ENCODE assay signal across 8 cellular contexts in genomic region chr1:12539705-12540579, GRCh38.
A peak's percentile ranks its signal among the peaks of the same experiment; 100 is the strongest.
DNase-seq lines count a peak whose midpoint lies in the region; ATAC-seq and TF ChIP-seq lines count a peak whose summit lies in the region.

No MANE protein-coding gene starts in this region.

- TF ChIP-seq CTCF in esophagus muscularis mucosa (IDR thresholded peaks at IDR 0.05) (peak in 2 of 3 experiments; percentile 23 to 37), transverse colon (IDR thresholded peaks at IDR 0.05) (no peak), MM.1S (IDR thresholded peaks at IDR 0.05; ENCODE audit: low read length) (no peak)

- no peak overlapping the region for H2AFZ ChIP-seq in MM.1S (ENCODE audit: low read length)

- no peak overlapping the region for H3K4me2 ChIP-seq in MM.1S (ENCODE audit: low read depth, low read length)

- H3K27ac ChIP-seq in esophagus muscularis mucosa (replicated peaks in 1 of 4) (peak overlapping the region; percentile 84 to 90 (median 88)), transverse colon (peak overlapping the region; percentile 72 to 88 (median 74)), MM.1S (ENCODE audit: low read length) (no peak overlapping the region)

- H3K36me3 ChIP-seq in esophagus muscularis mucosa (no peaks in the 10 kb centered on the region), transverse colon (no peaks in the 10 kb centered on the region), MM.1S (replicated peaks; ENCODE audit: insufficient read depth, low read length) (no peaks in the 10 kb centered on the region)

- H3F3A ChIP-seq in MM.1S (ENCODE audit: insufficient read depth, low read length), result no peaks in the 10 kb centered on the region

- TF ChIP-seq EP300 in esophagus muscularis mucosa (IDR thresholded peaks at IDR 0.05) (peak; percentile 92), transverse colon (IDR thresholded peaks at IDR 0.05; ENCODE audit: low read depth) (peak; percentile 64)

- H3K4me3 ChIP-seq in esophagus muscularis mucosa (peak overlapping the region; percentile 19 to 32 (median 26)), transverse colon (no peak overlapping the region), MM.1S (ENCODE audit: low read length) (no peak overlapping the region)

- no peaks in the 10 kb centered on the region for H3K27me3 ChIP-seq in esophagus muscularis mucosa
- no peaks in the 10 kb centered on the region for H3K27me3 ChIP-seq in transverse colon
- 0 out of 2 replicates have a peak, but pooled peaks cover 3% of the 10 kb centered on the region for H3K27me3 ChIP-seq in MM.1S (replicated peaks; ENCODE audit: insufficient read depth, low read length)

- in situ Hi-C loops in transverse colon (cut with MboI; ENCODE audit: low pct_ligation_motif_present in 1 of 4, low pct_unique_long_range_greater_than_20kb in 1 of 4, low sequenced_read_pairs in 3 of 4), result no loop called here

- ATAC-seq in HG03565 (IDR thresholded peaks at IDR 0.05; ENCODE audit: unreplicated experiment) (no peak), HG03039 (IDR thresholded peaks at IDR 0.05; ENCODE audit: unreplicated experiment) (no peak)

- no peak overlapping the region for H3K9ac ChIP-seq in MM.1S (ENCODE audit: low read length)

- TF ChIP-seq POLR2A in esophagus muscularis mucosa (IDR thresholded peaks at IDR 0.05; ENCODE audit: low read depth) (no peak), transverse colon (IDR thresholded peaks at IDR 0.05) (no peak)

- H3K9me3 ChIP-seq in esophagus muscularis mucosa (peaks cover 0 to 9% (median 3%) of the 10 kb centered on the region in 4 donors), transverse colon (peaks cover 0 to 4% of the 10 kb centered on the region in 2 donors), MM.1S (replicated peaks; ENCODE audit: insufficient read depth, low read length) (no peaks in the 10 kb centered on the region)

- H3K4me1 ChIP-seq in esophagus muscularis mucosa (peaks cover 20 to 39% (median 38%) of the 10 kb centered on the region in 4 donors), transverse colon (peaks cover 8 to 27% (median 11%) of the 10 kb centered on the region in 4 donors), MM.1S (ENCODE audit: low read length) (no peaks in the 10 kb centered on the region)

- no peaks in the 10 kb centered on the region for H4K20me1 ChIP-seq in MM.1S (ENCODE audit: insufficient read depth, low read length)

- DNase-seq in LHCN-M2 (ENCODE audit: low read depth) (peak; percentile 51), esophagus muscularis mucosa (ENCODE audit: extremely low spot score) (peak; percentile 97), lung microvascular endothelial cell (ENCODE audit: low read depth in 2 of 2) (peak; percentile 66 to 88), transverse colon (peak; percentile 69), MM.1S (no peak), SHP77 (lab: John Stamatoyannopoulos, UW) (no peak)

- intact Hi-C loops in esophagus muscularis mucosa (cut with DNase I), result loop anchor here (5.0 kb wide), 2 partner anchors 52 to 77 kb away; partner anchors contain the start of gene DHRS3
- intact Hi-C loops in transverse colon (cut with DNase I; ENCODE audit: low total_unique reads), result no loop called here

- no peaks in the 10 kb centered on the region for H3K9me2 ChIP-seq in MM.1S (replicated peaks; ENCODE audit: insufficient read depth, low read length)

- WGBS in esophagus muscularis mucosa, result 31% methylated on average over 9 of the region's 34 CpGs
- 65% methylated on average over 29 of the region's 34 CpGs; no CpG with 5 or more reads in 1 of the 2 donors for WGBS in transverse colon (ENCODE audit: low coverage in 1 of 2), 2 donors

- H3K79me2 ChIP-seq in MM.1S (ENCODE audit: low read length), result no peaks in the 10 kb centered on the region

Comparison
In these comparisons a context has a peak if more than half of its experiments do, and no peak if none do; other contexts are left out.
1. DNase-seq: peak in LHCN-M2 (single experiment), esophagus muscularis mucosa (single experiment), lung microvascular endothelial cell (2 of 2) and transverse colon (single experiment); none in MM.1S (single experiment) and SHP77 (0 of 2).
2. H3K4me3 ChIP-seq: peak in esophagus muscularis mucosa (4 of 4); none in transverse colon (0 of 4) and MM.1S (single experiment).
3. CTCF ChIP-seq: peak in esophagus muscularis mucosa (2 of 3); none in transverse colon (0 of 5) and MM.1S (single experiment).